In genomic region chr14:89455412-89455811, GRCh38 we compare ENCODE assay signal across 1 cellular context.
TF ChIP-seq lines count a peak whose summit lies in the region.

No MANE protein-coding gene starts in this region.

TF ChIP-seq in H1, 55 proteins besides CTCF, POLR2A, EP300 and RAD21 (continued from another document):
- no peak for TF ChIP-seq EGR1 (IDR thresholded peaks at IDR 0.05; ENCODE audit: borderline replicate concordance, low read depth, low read length)
- TF ChIP-seq NANOG (IDR thresholded peaks at IDR 0.05; ENCODE audit: insufficient read depth, low read depth, low read length, poor library complexity, severe bottlenecking): no peak
- TF ChIP-seq ZNF274 (IDR thresholded peaks at IDR 0.05; ENCODE audit: borderline replicate concordance, extremely low read depth, low read length): no peak
- no peak for TF ChIP-seq CBX8 (IDR thresholded peaks at IDR 0.05; ENCODE audit: borderline replicate concordance, low read depth, low read length)
- TF ChIP-seq, protein P1, sequence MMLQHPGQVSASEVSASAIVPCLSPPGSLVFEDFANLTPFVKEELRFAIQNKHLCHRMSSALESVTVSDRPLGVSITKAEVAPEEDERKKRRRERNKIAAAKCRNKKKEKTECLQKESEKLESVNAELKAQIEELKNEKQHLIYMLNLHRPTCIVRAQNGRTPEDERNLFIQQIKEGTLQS (IDR thresholded peaks at IDR 0.05; ENCODE audit: insufficient read depth, low read depth, low read length): no peak
- no peak for TF ChIP-seq BRCA1 (IDR thresholded peaks at IDR 0.05; ENCODE audit: low read depth, low read length)
- TF ChIP-seq CHD2 (IDR thresholded peaks at IDR 0.05; ENCODE audit: low read length): no peak
- no peak for TF ChIP-seq YY1 (IDR thresholded peaks at IDR 0.05; ENCODE audit: low read depth, low read length)
- TF ChIP-seq CBX5 (IDR thresholded peaks at IDR 0.05; ENCODE audit: low read depth, low read length): no peak
- no peak for TF ChIP-seq MAX (IDR thresholded peaks at IDR 0.05)
- TF ChIP-seq JUND (IDR thresholded peaks at IDR 0.05; ENCODE audit: low read length): no peak
